ENCODE assay signal across 8 cellular contexts in genomic region chr2:86035371-86035882, GRCh38.
A peak's percentile ranks its signal among the peaks of the same experiment; 100 is the strongest.
DNase-seq lines count a peak whose midpoint lies in the region; ATAC-seq and TF ChIP-seq lines count a peak whose summit lies in the region.

No MANE protein-coding gene starts in this region.

- 80% methylated on average over 7 of the region's 7 CpGs for WGBS in esophagus muscularis mucosa

- no peak for TF ChIP-seq POLR2A in esophagus muscularis mucosa (IDR thresholded peaks at IDR 0.05; ENCODE audit: low read depth)
- no peak for TF ChIP-seq POLR2A in gastrocnemius medialis (IDR thresholded peaks at IDR 0.05)

- intact Hi-C loops in esophagus muscularis mucosa (cut with DNase I) (no loop called here), gastrocnemius medialis (cut with DNase I; ENCODE audit: low total_unique reads) (loop anchor here (5.0 kb wide), 3 partner anchors 43 to 303 kb away; no protein-coding TSS in a partner anchor)

- in situ Hi-C loops in gastrocnemius medialis (cut with MboI; ENCODE audit: low sequenced_read_pairs in 4 of 4) = no loop called here

- peaks cover 25% of the 10 kb centered on the region for H3F3A ChIP-seq in DOHH2 (ENCODE audit: control insufficient read depth, insufficient read depth)

- H3K4me3 ChIP-seq in DOHH2 (ENCODE audit: low read length) = peak overlapping the region; percentile 68
- no peak overlapping the region for H3K4me3 ChIP-seq in SJCRH30
- no peak overlapping the region for H3K4me3 ChIP-seq in esophagus muscularis mucosa
- H3K4me3 ChIP-seq in gastrocnemius medialis = no peak overlapping the region

- no peaks in the 10 kb centered on the region for H3K27me3 ChIP-seq in DOHH2 (ENCODE audit: control insufficient read depth, low read length)
- H3K27me3 ChIP-seq in SJCRH30 = no peaks in the 10 kb centered on the region
- H3K27me3 ChIP-seq in esophagus muscularis mucosa = no peaks in the 10 kb centered on the region
- H3K27me3 ChIP-seq in gastrocnemius medialis = no peaks in the 10 kb centered on the region

- DNase-seq in SJCRH30 = peak; percentile 66 to 82
- no peak for DNase-seq in esophagus muscularis mucosa (ENCODE audit: extremely low spot score)
- no peak for DNase-seq in gastrocnemius medialis
- DNase-seq in NCI-H128 (lab: John Stamatoyannopoulos, UW; ENCODE audit: unreplicated experiment) = no peak
- DNase-seq in middle frontal gyrus (ENCODE audit: extremely low spot score, low spot score) = no peak
- no peak for DNase-seq in GF-D8 (lab: John Stamatoyannopoulos, UW)

- H3K4me1 ChIP-seq in DOHH2 (ENCODE audit: control insufficient read depth, low read length) = peaks cover 51% of the 10 kb centered on the region
- peaks cover 49% of the 10 kb centered on the region for H3K4me1 ChIP-seq in SJCRH30
- H3K4me1 ChIP-seq in esophagus muscularis mucosa = peaks cover 45 to 48% (median 46%) of the 10 kb centered on the region in 4 donors
- H3K4me1 ChIP-seq in gastrocnemius medialis = peaks cover 52 to 53% of the 10 kb centered on the region in 2 donors

- H3K36me3 ChIP-seq in DOHH2 (ENCODE audit: control insufficient read depth, low read length) = peaks cover 94% of the 10 kb centered on the region
- H3K36me3 ChIP-seq in SJCRH30 = peaks cover 69% of the 10 kb centered on the region
- peaks cover 30 to 73% (median 55%) of the 10 kb centered on the region in 4 donors for H3K36me3 ChIP-seq in esophagus muscularis mucosa
- H3K36me3 ChIP-seq in gastrocnemius medialis = peaks cover 0 to 48% of the 10 kb centered on the region in 2 donors

- H3K27ac ChIP-seq in DOHH2 (ENCODE audit: low read depth, low read length) = peak overlapping the region; percentile 97
- peak overlapping the region; percentile 95 for H3K27ac ChIP-seq in SJCRH30
- peak overlapping the region; percentile 79 to 85 (median 80) for H3K27ac ChIP-seq in esophagus muscularis mucosa (replicated peaks in 1 of 4)
- H3K27ac ChIP-seq in gastrocnemius medialis = peak overlapping the region; percentile 91 to 99 (median 98)

- ATAC-seq in gastrocnemius medialis (peak; percentile 0 to 5), HG02678 (IDR thresholded peaks at IDR 0.05; ENCODE audit: unreplicated experiment) (no peak)

- H3K79me2 ChIP-seq in DOHH2 (ENCODE audit: control insufficient read depth, low read length) = peaks cover 9% of the 10 kb centered on the region

- H3K4me2 ChIP-seq in DOHH2 (ENCODE audit: low read length) = peak overlapping the region; percentile 85

- H3K9me2 ChIP-seq in DOHH2 (replicated peaks; ENCODE audit: control insufficient read depth, low read length) = no peaks in the 10 kb centered on the region

- H4K20me1 ChIP-seq in DOHH2 (ENCODE audit: control insufficient read depth, insufficient read depth, low read depth, low read length) = no peaks in the 10 kb centered on the region

- no peak for TF ChIP-seq CTCF in DOHH2 (IDR thresholded peaks at IDR 0.05; ENCODE audit: low read depth, low read length, poor library complexity, severe bottlenecking)
- no peak for TF ChIP-seq CTCF in esophagus muscularis mucosa (IDR thresholded peaks at IDR 0.05)
- TF ChIP-seq CTCF in gastrocnemius medialis (IDR thresholded peaks at IDR 0.05 in 4 of 5, conservative IDR thresholded peaks at IDR 0.05 in 1 of 5) = no peak

- H3K9me3 ChIP-seq in DOHH2 (ENCODE audit: control insufficient read depth, insufficient read depth, low read length) = no peaks in the 10 kb centered on the region
- H3K9me3 ChIP-seq in SJCRH30 (replicated peaks) = no peaks in the 10 kb centered on the region
- H3K9me3 ChIP-seq in esophagus muscularis mucosa = no peaks in the 10 kb centered on the region
- no peaks in the 10 kb centered on the region for H3K9me3 ChIP-seq in gastrocnemius medialis

- TF ChIP-seq EP300 in esophagus muscularis mucosa (IDR thresholded peaks at IDR 0.05) = no peak

Comparison
In these comparisons a context has a peak if more than half of its experiments do, and no peak if none do; other contexts are left out.
1. DNase-seq: peak in SJCRH30 (2 of 2); none in esophagus muscularis mucosa (single experiment), gastrocnemius medialis (0 of 2), NCI-H128 (single experiment), middle frontal gyrus (single experiment) and GF-D8 (single experiment).
2. Peak in every context shown above with its lines, with median percentiles within 50 percentile points of each other: H3K27ac ChIP-seq.